24 cellular contexts compared by ENCODE assay signal in genomic region chrX:124215786-124216185, GRCh38.
DNase-seq lines count a peak whose midpoint lies in the region; ATAC-seq and TF ChIP-seq lines count a peak whose summit lies in the region.
"Had no signal": no experiment of that assay in that cellular context is flagged by ENCODE, and none has a peak within 500 bp of the region (broad histone marks: within the 10 kb centered on the region; RNA-seq: fewer than 3 reads in every experiment).

No MANE protein-coding gene starts in this region.

- no peaks in the 10 kb centered on the region for H3K36me3 ChIP-seq in CD8-positive, alpha-beta memory T cell (ENCODE audit: insufficient read depth, low read length)
- H3K36me3 ChIP-seq in SK-N-SH (replicated peaks in 1 of 2; ENCODE audit: control insufficient read depth in 1 of 2, insufficient read depth in 2 of 2, low read length in 1 of 2) = no peaks in the 10 kb centered on the region
- H3K36me3 ChIP-seq: BE2C, neutrophil had no signal

- no peak for ATAC-seq in naive thymus-derived CD8-positive, alpha-beta T cell
- no peak for ATAC-seq in GM19035 (IDR thresholded peaks at IDR 0.05; ENCODE audit: unreplicated experiment)
- ATAC-seq: foreskin keratinocyte, left ventricle myocardium superior, PC-3 had no signal

- no peak for TF ChIP-seq CTCF in SK-N-SH (IDR thresholded peaks at IDR 0.05)

- POLR2A ChIA-PET in activated CD4-positive, alpha-beta T cell treated with anti-CD3 and anti-CD28 coated beads, Interleukin-2, amount 10 ng/mL, durations not matched to agents 7 days and 5 days (lab: Charles Lee) = interaction anchor here (0.5 to 1.2 kb wide), 2 partner anchors 178 to 509 kb away, joined by 3 to 4 read pairs; no protein-coding TSS in a partner anchor
- POLR2A ChIA-PET in CD8-positive, alpha-beta memory T cell (lab: Charles Lee) = no interaction called here
- POLR2A ChIA-PET in activated CD4-positive, alpha-beta memory T cell treated with anti-CD3 and anti-CD28 coated beads, Interleukin-2, amount 10 ng/mL, durations not matched to agents 7 days and 5 days (lab: Charles Lee) = interaction anchor here (0.8 to 4.9 kb wide), 7 partner anchors 17 to 253 kb away, joined by 3 to 101 read pairs (median 4); partner anchors contain the start of gene SH2D1A
- POLR2A ChIA-PET in naive thymus-derived CD8-positive, alpha-beta T cell (lab: Charles Lee) = interaction anchor here (3.7 kb wide), 1 partner anchor 131 kb away, joined by 19 read pairs; the partner anchor contains the start of gene SH2D1A
- POLR2A ChIA-PET in SK-N-SH (lab: Yijun Ruan, JAX) = no interaction called here

- no peaks in the 10 kb centered on the region for H3K27me3 Mint-ChIP-seq in activated CD4-positive, alpha-beta T cell treated with anti-CD3 and anti-CD28 coated beads, Interleukin-2, amount 10 ng/mL, durations not matched to agents 7 days and 5 days
- peaks cover 0 to 1% of the 10 kb centered on the region in 2 donors for H3K27me3 Mint-ChIP-seq in CD8-positive, alpha-beta memory T cell
- no peaks in the 10 kb centered on the region for H3K27me3 Mint-ChIP-seq in activated CD4-positive, alpha-beta memory T cell treated with anti-CD3 and anti-CD28 coated beads, Interleukin-2, amount 10 ng/mL, durations not matched to agents 7 days and 5 days
- no peaks in the 10 kb centered on the region for H3K27me3 Mint-ChIP-seq in naive thymus-derived CD8-positive, alpha-beta T cell
- H3K27me3 Mint-ChIP-seq: IgD-negative memory B cell had no signal

- CTCF ChIA-PET in activated CD4-positive, alpha-beta T cell treated with anti-CD3 and anti-CD28 coated beads, Interleukin-2, amount 10 ng/mL, durations not matched to agents 7 days and 5 days (lab: Charles Lee) = no interaction called here
- CTCF ChIA-PET in CD8-positive, alpha-beta memory T cell (lab: Charles Lee) = no interaction called here
- CTCF ChIA-PET in activated CD4-positive, alpha-beta memory T cell treated with anti-CD3 and anti-CD28 coated beads, Interleukin-2, amount 10 ng/mL, durations not matched to agents 7 days and 5 days (lab: Charles Lee) = no interaction called here
- CTCF ChIA-PET in SK-N-SH (lab: Yijun Ruan, JAX) = no interaction called here

- H3K27ac Mint-ChIP-seq in activated CD4-positive, alpha-beta T cell treated with anti-CD3 and anti-CD28 coated beads, Interleukin-2, amount 10 ng/mL, durations not matched to agents 7 days and 5 days = peak overlapping the region; percentile 93
- peak overlapping the region in 7 of 8 donors; percentile 60 to 96 (median 77) for H3K27ac Mint-ChIP-seq in CD8-positive, alpha-beta memory T cell
- H3K27ac Mint-ChIP-seq in activated CD4-positive, alpha-beta memory T cell treated with anti-CD3 and anti-CD28 coated beads, Interleukin-2, amount 10 ng/mL, durations not matched to agents 7 days and 5 days = peak overlapping the region; percentile 70
- H3K27ac Mint-ChIP-seq in naive thymus-derived CD8-positive, alpha-beta T cell = peak overlapping the region; percentile 43 to 95 (median 83)
- H3K27ac Mint-ChIP-seq: IgD-negative memory B cell had no signal

- H3K4me2 ChIP-seq in SK-N-SH = no peak overlapping the region

- peaks cover 6% of the 10 kb centered on the region for H3K36me3 Mint-ChIP-seq in activated CD4-positive, alpha-beta T cell treated with anti-CD3 and anti-CD28 coated beads, Interleukin-2, amount 10 ng/mL, durations not matched to agents 7 days and 5 days (ENCODE audit: low read depth)
- no peaks in the 10 kb centered on the region for H3K36me3 Mint-ChIP-seq in CD8-positive, alpha-beta memory T cell
- H3K36me3 Mint-ChIP-seq in activated CD4-positive, alpha-beta memory T cell treated with anti-CD3 and anti-CD28 coated beads, Interleukin-2, amount 10 ng/mL, durations not matched to agents 7 days and 5 days (ENCODE audit: low read depth) = peaks cover 6% of the 10 kb centered on the region
- H3K36me3 Mint-ChIP-seq in naive thymus-derived CD8-positive, alpha-beta T cell = no peaks in the 10 kb centered on the region
- H3K36me3 Mint-ChIP-seq: IgD-negative memory B cell had no signal

- no peak overlapping the region for H3K4me3 ChIP-seq in CD8-positive, alpha-beta memory T cell (ENCODE audit: low read length)
- H3K4me3 ChIP-seq in SK-N-SH (ENCODE audit: low read depth in 2 of 2, low read length in 1 of 2) = no peak overlapping the region

- H3K9me3 Mint-ChIP-seq in activated CD4-positive, alpha-beta T cell treated with anti-CD3 and anti-CD28 coated beads, Interleukin-2, amount 10 ng/mL, durations not matched to agents 7 days and 5 days = no peaks in the 10 kb centered on the region
- H3K9me3 Mint-ChIP-seq in CD8-positive, alpha-beta memory T cell = no peaks in the 10 kb centered on the region
- no peaks in the 10 kb centered on the region for H3K9me3 Mint-ChIP-seq in activated CD4-positive, alpha-beta memory T cell treated with anti-CD3 and anti-CD28 coated beads, Interleukin-2, amount 10 ng/mL, durations not matched to agents 7 days and 5 days
- H3K9me3 Mint-ChIP-seq in naive thymus-derived CD8-positive, alpha-beta T cell = no peaks in the 10 kb centered on the region
- H3K9me3 Mint-ChIP-seq: IgD-negative memory B cell had no signal

- no peaks in the 10 kb centered on the region for H4K20me1 ChIP-seq in SK-N-SH (ENCODE audit: insufficient read depth)

- no peak for TF ChIP-seq RAD21 in SK-N-SH (IDR thresholded peaks at IDR 0.05; ENCODE audit: low read length)

- no peaks in the 10 kb centered on the region for H3K79me2 ChIP-seq in SK-N-SH (ENCODE audit: insufficient read depth)

- peaks cover 73% of the 10 kb centered on the region for H3K4me1 ChIP-seq in CD8-positive, alpha-beta memory T cell (ENCODE audit: insufficient read depth, low read length)
- peaks cover 0 to 27% of the 10 kb centered on the region in 2 experiments; a peak in 1 of 4 replicates for H3K4me1 ChIP-seq in SK-N-SH (ENCODE audit: control insufficient read depth in 1 of 2, insufficient read depth in 2 of 2, low read depth in 1 of 2, low read length in 1 of 2)
- H3K4me1 ChIP-seq: BE2C had no signal

- no peaks in the 10 kb centered on the region for H3K9me2 ChIP-seq in SK-N-SH

- no peak overlapping the region for H3K4me3 Mint-ChIP-seq in activated CD4-positive, alpha-beta T cell treated with anti-CD3 and anti-CD28 coated beads, Interleukin-2, amount 10 ng/mL, durations not matched to agents 7 days and 5 days
- peak overlapping the region in 2 of 7 donors; percentile 4 to 10 for H3K4me3 Mint-ChIP-seq in CD8-positive, alpha-beta memory T cell
- H3K4me3 Mint-ChIP-seq in activated CD4-positive, alpha-beta memory T cell treated with anti-CD3 and anti-CD28 coated beads, Interleukin-2, amount 10 ng/mL, durations not matched to agents 7 days and 5 days = no peak overlapping the region
- peak overlapping the region in 6 of 10 donors; percentile 4 to 52 (median 41) for H3K4me3 Mint-ChIP-seq in naive thymus-derived CD8-positive, alpha-beta T cell

- peaks cover 82% of the 10 kb centered on the region for H3K4me1 Mint-ChIP-seq in activated CD4-positive, alpha-beta T cell treated with anti-CD3 and anti-CD28 coated beads, Interleukin-2, amount 10 ng/mL, durations not matched to agents 7 days and 5 days
- peaks cover 71 to 81% (median 79%) of the 10 kb centered on the region in 3 donors for H3K4me1 Mint-ChIP-seq in CD8-positive, alpha-beta memory T cell
- H3K4me1 Mint-ChIP-seq in activated CD4-positive, alpha-beta memory T cell treated with anti-CD3 and anti-CD28 coated beads, Interleukin-2, amount 10 ng/mL, durations not matched to agents 7 days and 5 days = peaks cover 84% of the 10 kb centered on the region
- H3K4me1 Mint-ChIP-seq in naive thymus-derived CD8-positive, alpha-beta T cell = peaks cover 47 to 79% (median 76%) of the 10 kb centered on the region in 4 donors

- H3K9ac ChIP-seq in SK-N-SH = no peak overlapping the region

- peak; percentile 18 for DNase-seq in activated CD4-positive, alpha-beta T cell treated with anti-CD3 and anti-CD28 coated beads, Interleukin-2, amount 10 ng/mL, durations not matched to agents 7 days and 5 days
- no peak for DNase-seq in activated CD4-positive, alpha-beta T cell treated with anti-CD3 and anti-CD28 coated beads for 4 hours
- no peak for DNase-seq in CD8-positive, alpha-beta memory T cell
- DNase-seq in activated CD4-positive, alpha-beta memory T cell treated with anti-CD3 and anti-CD28 coated beads, Interleukin-2, amount 10 ng/mL, durations not matched to agents 7 days and 5 days = no peak
- DNase-seq in naive thymus-derived CD8-positive, alpha-beta T cell = no peak
- DNase-seq in SK-N-SH = no peak
- DNase-seq in NCI-H1092 (lab: John Stamatoyannopoulos, UW) = no peak
- DNase-seq: activated gamma-delta T cell; BE2C; cerebellar nuclear complex; DMS 273 treated with DMSO at 0.1 percent for 48 hours; erythroblast; foreskin keratinocyte; hippocampal formation; left ventricle myocardium superior; NCI-H187; NCI-H2227 treated with DMSO at 0.1 percent for 48 hours; PC-3; SHP77; small intestine; stimulated activated CD4-positive, alpha-beta T cell treated with anti-CD3 and anti-CD28 coated beads, Interleukin-4, amount 100 ng/mL, for 1 hour had no signal

- 61% methylated on average over 4 of the region's 4 CpGs for WGBS in SK-N-SH (ENCODE audit: low lambda C conversion rate)

- TF ChIP-seq EP300 in SK-N-SH (IDR thresholded peaks at IDR 0.05; ENCODE audit: borderline replicate concordance in 1 of 2, low read depth in 1 of 2, low read length in 1 of 2) = no peak

- H2AFZ ChIP-seq in SK-N-SH (ENCODE audit: low read depth) = no peak overlapping the region

- H3K27ac ChIP-seq in CD8-positive, alpha-beta memory T cell (ENCODE audit: low read depth, low read length) = no peak overlapping the region
- no peak overlapping the region for H3K27ac ChIP-seq in SK-N-SH (ENCODE audit: low read depth in 2 of 2, low read length in 1 of 2)
- H3K27ac ChIP-seq: foreskin keratinocyte, neutrophil had no signal

- H3K27me3 ChIP-seq in CD8-positive, alpha-beta memory T cell (ENCODE audit: insufficient read depth, low read length, poor library complexity, severe bottlenecking) = no peaks in the 10 kb centered on the region
- no peaks in the 10 kb centered on the region for H3K27me3 ChIP-seq in SK-N-SH (ENCODE audit: insufficient read depth)
- H3K27me3 ChIP-seq: BE2C, foreskin keratinocyte, neutrophil had no signal

- peaks cover 4% of the 10 kb centered on the region for H3F3A ChIP-seq in SK-N-SH (replicated peaks; ENCODE audit: insufficient read depth)

- no peaks in the 10 kb centered on the region for H3K9me3 ChIP-seq in CD8-positive, alpha-beta memory T cell (ENCODE audit: low read length)
- no peaks in the 10 kb centered on the region for H3K9me3 ChIP-seq in SK-N-SH
- H3K9me3 ChIP-seq: BE2C, neutrophil had no signal

TF ChIP-seq in SK-N-SH, 30 proteins besides CTCF, POLR2A, EP300 and RAD21 (continues in another document):
- TF ChIP-seq ELF1 (IDR thresholded peaks at IDR 0.05) (no peak), TEAD4 (IDR thresholded peaks at IDR 0.05; ENCODE audit: borderline replicate concordance, insufficient read depth) (no peak)

Comparison
In these comparisons a context has a peak if more than half of its experiments do, and no peak if none do; other contexts are left out.
1. H3K4me3 Mint-ChIP-seq: peak in naive thymus-derived CD8-positive, alpha-beta T cell (6 of 10); none in activated CD4-positive, alpha-beta T cell treated with anti-CD3 and anti-CD28 coated beads, Interleukin-2, amount 10 ng/mL, durations not matched to agents 7 days and 5 days (single experiment) and activated CD4-positive, alpha-beta memory T cell treated with anti-CD3 and anti-CD28 coated beads, Interleukin-2, amount 10 ng/mL, durations not matched to agents 7 days and 5 days (single experiment).
2. POLR2A ChIA-PET loops: an anchor here in activated CD4-positive, alpha-beta T cell treated with anti-CD3 and anti-CD28 coated beads, Interleukin-2, amount 10 ng/mL, durations not matched to agents 7 days and 5 days (0.5 to 1.2 kb wide), activated CD4-positive, alpha-beta memory T cell treated with anti-CD3 and anti-CD28 coated beads, Interleukin-2, amount 10 ng/mL, durations not matched to agents 7 days and 5 days (0.8 to 4.9 kb wide) and naive thymus-derived CD8-positive, alpha-beta T cell (3.7 kb wide); none called in CD8-positive, alpha-beta memory T cell and SK-N-SH.
3. Peak in every context shown above with its lines, with median percentiles within 50 percentile points of each other: H3K27ac Mint-ChIP-seq.